Comparison of ENCODE assay signal across 24 cellular contexts in the genomic region with DNA sequence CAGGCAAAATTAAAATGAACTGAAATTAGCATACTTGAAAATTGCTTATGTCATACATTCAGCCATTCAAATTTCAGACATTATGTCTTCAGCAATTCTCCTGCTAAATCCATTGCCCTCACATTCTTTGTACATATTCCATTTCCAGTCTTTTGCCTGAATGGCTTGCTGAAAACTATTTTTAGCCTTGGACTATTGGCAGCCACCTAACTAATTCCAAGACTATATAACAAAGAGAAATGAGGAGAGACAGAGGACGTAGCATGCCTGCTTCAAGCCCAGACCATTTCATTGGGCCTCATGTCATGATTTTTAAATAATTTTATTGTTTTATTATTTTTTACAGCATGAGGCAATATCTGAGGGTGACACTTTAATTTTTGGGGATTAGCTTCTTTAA.
DNase-seq lines count a peak whose midpoint lies in the region; ATAC-seq, FAIRE-seq and TF ChIP-seq lines count a peak whose summit lies in the region.
"Had no signal": no experiment of that assay in that cellular context is flagged by ENCODE, and none has a peak within 500 bp of the region (broad histone marks: within the 10 kb centered on the region; RNA-seq: fewer than 3 reads in every experiment).

No MANE protein-coding gene starts in this region.

- H3K4me3 ChIP-seq in astrocyte (ENCODE audit: insufficient read depth, low read depth, low read length) (no peak overlapping the region), retinal pigment epithelial cell (ENCODE audit: low read length) (no peak overlapping the region), GM23338 (no peak overlapping the region)
- H3K4me3 ChIP-seq: BLaER1 had no signal

- H3K27me3 ChIP-seq in astrocyte (ENCODE audit: insufficient read depth, low read length) (no peaks in the 10 kb centered on the region), GM23338 (ENCODE audit: insufficient read depth) (no peaks in the 10 kb centered on the region)
- H3K27me3 ChIP-seq: BLaER1 had no signal

- H3K79me2 ChIP-seq in astrocyte (ENCODE audit: insufficient read depth, low read length) (no peaks in the 10 kb centered on the region), GM23338 (replicated peaks; ENCODE audit: insufficient read depth) (no peaks in the 10 kb centered on the region)

- H3K4me1 Mint-ChIP-seq in astrocyte (ENCODE audit: low read depth, unreplicated experiment) (peaks cover 4% of the 10 kb centered on the region), GM23338 (peaks cover 12% of the 10 kb centered on the region; the same call in 2 of the 3 replicates)
- H3K4me1 Mint-ChIP-seq in naive thymus-derived CD8-positive, alpha-beta T cell = no peaks in the 10 kb centered on the region
- H3K4me1 Mint-ChIP-seq: B cell; CD4-positive, CD25-positive, alpha-beta regulatory T cell had no signal

- H2AFZ ChIP-seq in astrocyte (ENCODE audit: low read depth, low read length) = no peak overlapping the region
- H2AFZ ChIP-seq in GM23338 = no peak overlapping the region

- no peak overlapping the region for H3K27ac Mint-ChIP-seq in astrocyte (ENCODE audit: unreplicated experiment)
- H3K27ac Mint-ChIP-seq in naive thymus-derived CD8-positive, alpha-beta T cell = no peak overlapping the region
- H3K27ac Mint-ChIP-seq in GM23338 = no peak overlapping the region
- H3K27ac Mint-ChIP-seq: B cell; CD4-positive, CD25-positive, alpha-beta regulatory T cell; CD8-positive, alpha-beta T cell had no signal

- DNase-seq in NCI-H446 treated with DMSO at 0.1 percent for 48 hours (lab: John Stamatoyannopoulos, UW) (peak; percentile 21), NCI-H446 (lab: John Stamatoyannopoulos, UW) (no peak), astrocyte (ENCODE audit: low read depth) (peak; percentile 11), medulla oblongata (ENCODE audit: extremely low spot score) (peak; percentile 37), retinal pigment epithelial cell (ENCODE audit: low read depth) (peak; percentile 58), NCI-H1417 treated with DMSO at 0.1 percent for 48 hours (lab: John Stamatoyannopoulos, UW) (no peak), GM23338 (ENCODE audit: low spot score) (no peak)
- DNase-seq in naive thymus-derived CD8-positive, alpha-beta T cell = no peak
- DNase-seq: Caco-2; CD4-positive, CD25-positive, alpha-beta regulatory T cell; CD8-positive, alpha-beta T cell; DMS 273 treated with DMSO at 0.1 percent for 48 hours; DMS79 treated with DMSO at 0.1 percent for 48 hours; GF-D8; H7; HCEC 1CT had no signal

- H3K9ac ChIP-seq in astrocyte (ENCODE audit: low read length) = no peak overlapping the region
- H3K9ac ChIP-seq: BLaER1 had no signal

- H3K27ac ChIP-seq in astrocyte (ENCODE audit: low read depth, low read length) = no peak overlapping the region
- H3K27ac ChIP-seq in GM23338 (ENCODE audit: low read depth) = no peak overlapping the region
- H3K27ac ChIP-seq: 22Rv1, BLaER1, C4-2B had no signal

- H3K36me3 Mint-ChIP-seq in astrocyte (ENCODE audit: low read depth, unreplicated experiment) = no peaks in the 10 kb centered on the region
- H3K36me3 Mint-ChIP-seq in naive thymus-derived CD8-positive, alpha-beta T cell = no peaks in the 10 kb centered on the region
- no peaks in the 10 kb centered on the region for H3K36me3 Mint-ChIP-seq in GM23338 (ENCODE audit: low read depth)
- H3K36me3 Mint-ChIP-seq: CD4-positive, CD25-positive, alpha-beta regulatory T cell; CD8-positive, alpha-beta T cell had no signal

- TF ChIP-seq CTCF in astrocyte (IDR thresholded peaks at IDR 0.05; ENCODE audit: insufficient read depth, low read depth, low read length) = no peak
- TF ChIP-seq CTCF in retinal pigment epithelial cell (conservative IDR thresholded peaks at IDR 0.05; ENCODE audit: low read depth, low read length) = no peak
- TF ChIP-seq CTCF in GM23338 (conservative IDR thresholded peaks at IDR 0.05; ENCODE audit: low read depth in 2 of 2) = no peak

- H3K4me2 ChIP-seq in astrocyte (ENCODE audit: low read length) (no peak overlapping the region), GM23338 (no peak overlapping the region)
- H3K4me2 ChIP-seq: BLaER1 had no signal

- no peaks in the 10 kb centered on the region for H4K20me1 ChIP-seq in astrocyte (ENCODE audit: insufficient read depth, low read length)
- H4K20me1 ChIP-seq in GM23338 (replicated peaks; ENCODE audit: insufficient read depth) = no peaks in the 10 kb centered on the region
- H4K20me1 ChIP-seq: BLaER1 had no signal

- no peak overlapping the region for H3K4me3 Mint-ChIP-seq in astrocyte (ENCODE audit: unreplicated experiment)
- no peak overlapping the region for H3K4me3 Mint-ChIP-seq in naive thymus-derived CD8-positive, alpha-beta T cell
- no peak overlapping the region for H3K4me3 Mint-ChIP-seq in GM23338
- H3K4me3 Mint-ChIP-seq: B cell; CD4-positive, CD25-positive, alpha-beta regulatory T cell; CD8-positive, alpha-beta T cell had no signal

- H3K27me3 Mint-ChIP-seq in astrocyte (ENCODE audit: low read depth, unreplicated experiment) = no peaks in the 10 kb centered on the region
- H3K27me3 Mint-ChIP-seq in naive thymus-derived CD8-positive, alpha-beta T cell = peaks cover 0 to 2% (median 0%) of the 10 kb centered on the region in 5 donors
- H3K27me3 Mint-ChIP-seq in GM23338 (ENCODE audit: insufficient read depth, low read depth, poor library complexity) = no peaks in the 10 kb centered on the region
- H3K27me3 Mint-ChIP-seq: B cell had no signal

- no peaks in the 10 kb centered on the region for H3K36me3 ChIP-seq in astrocyte (ENCODE audit: insufficient read depth, low read length)
- H3K36me3 ChIP-seq in GM23338 (ENCODE audit: insufficient read depth) = no peaks in the 10 kb centered on the region
- H3K36me3 ChIP-seq: BLaER1 had no signal

- no peaks in the 10 kb centered on the region for H3F3A ChIP-seq in GM23338 (replicated peaks; ENCODE audit: low read depth)

- H3K4me1 ChIP-seq in astrocyte (ENCODE audit: insufficient read depth, low read length) = no peaks in the 10 kb centered on the region
- H3K4me1 ChIP-seq in GM23338 (ENCODE audit: insufficient read depth) = 0 out of 2 replicates have a peak, but pooled peaks cover 8% of the 10 kb centered on the region
- H3K4me1 ChIP-seq: BLaER1, Caco-2 had no signal

- peaks cover 3% of the 10 kb centered on the region for H3K9me3 ChIP-seq in astrocyte (ENCODE audit: insufficient read depth, low read depth, low read length)
- H3K9me3 ChIP-seq: BLaER1, Caco-2 had no signal

- ATAC-seq in naive thymus-derived CD8-positive, alpha-beta T cell = no peak
- no peak for ATAC-seq in GM23338
- ATAC-seq: CD8-positive, alpha-beta T cell had no signal

- H3K9me3 Mint-ChIP-seq in astrocyte (ENCODE audit: unreplicated experiment) = no peaks in the 10 kb centered on the region
- peaks cover 0 to 4% (median 0%) of the 10 kb centered on the region in 9 donors for H3K9me3 Mint-ChIP-seq in naive thymus-derived CD8-positive, alpha-beta T cell
- peaks cover 3% of the 10 kb centered on the region; the same call in 1 of the 3 replicates for H3K9me3 Mint-ChIP-seq in GM23338
- H3K9me3 Mint-ChIP-seq: CD8-positive, alpha-beta T cell had no signal

- POLR2A ChIA-PET in naive thymus-derived CD8-positive, alpha-beta T cell (lab: Charles Lee) = no interaction called here

- no peaks in the 10 kb centered on the region for H3K9me2 ChIP-seq in GM23338 (ENCODE audit: insufficient read depth)

- no peak for FAIRE-seq in astrocyte (lab: Jason Lieb, UNC)
- FAIRE-seq: A204.1, GM12891, GM18507, H1 had no signal

TF ChIP-seq in GM23338, 12 proteins besides CTCF, POLR2A, EP300 and RAD21 (continues in another document):
- TF ChIP-seq POLR2AphosphoS5 (IDR thresholded peaks at IDR 0.05; ENCODE audit: low read depth) (no peak), ETS1 (IDR thresholded peaks at IDR 0.05) (no peak), EZH2 (IDR thresholded peaks at IDR 0.05; ENCODE audit: low read depth, unreplicated experiment) (no peak), EZH2phosphoT487 (IDR thresholded peaks at IDR 0.05; ENCODE audit: unreplicated experiment) (no peak), STAT1 (IDR thresholded peaks at IDR 0.05; ENCODE audit: unreplicated experiment) (no peak), NANOG (IDR thresholded peaks at IDR 0.05; ENCODE audit: borderline replicate concordance) (no peak), CREB1 (CRISPR knock-in tag; IDR thresholded peaks at IDR 0.05; ENCODE audit: low read depth) (no peak), ZNF114 (CRISPR knock-in tag; IDR thresholded peaks at IDR 0.05) (no peak)
- TF ChIP-seq, protein P1, sequence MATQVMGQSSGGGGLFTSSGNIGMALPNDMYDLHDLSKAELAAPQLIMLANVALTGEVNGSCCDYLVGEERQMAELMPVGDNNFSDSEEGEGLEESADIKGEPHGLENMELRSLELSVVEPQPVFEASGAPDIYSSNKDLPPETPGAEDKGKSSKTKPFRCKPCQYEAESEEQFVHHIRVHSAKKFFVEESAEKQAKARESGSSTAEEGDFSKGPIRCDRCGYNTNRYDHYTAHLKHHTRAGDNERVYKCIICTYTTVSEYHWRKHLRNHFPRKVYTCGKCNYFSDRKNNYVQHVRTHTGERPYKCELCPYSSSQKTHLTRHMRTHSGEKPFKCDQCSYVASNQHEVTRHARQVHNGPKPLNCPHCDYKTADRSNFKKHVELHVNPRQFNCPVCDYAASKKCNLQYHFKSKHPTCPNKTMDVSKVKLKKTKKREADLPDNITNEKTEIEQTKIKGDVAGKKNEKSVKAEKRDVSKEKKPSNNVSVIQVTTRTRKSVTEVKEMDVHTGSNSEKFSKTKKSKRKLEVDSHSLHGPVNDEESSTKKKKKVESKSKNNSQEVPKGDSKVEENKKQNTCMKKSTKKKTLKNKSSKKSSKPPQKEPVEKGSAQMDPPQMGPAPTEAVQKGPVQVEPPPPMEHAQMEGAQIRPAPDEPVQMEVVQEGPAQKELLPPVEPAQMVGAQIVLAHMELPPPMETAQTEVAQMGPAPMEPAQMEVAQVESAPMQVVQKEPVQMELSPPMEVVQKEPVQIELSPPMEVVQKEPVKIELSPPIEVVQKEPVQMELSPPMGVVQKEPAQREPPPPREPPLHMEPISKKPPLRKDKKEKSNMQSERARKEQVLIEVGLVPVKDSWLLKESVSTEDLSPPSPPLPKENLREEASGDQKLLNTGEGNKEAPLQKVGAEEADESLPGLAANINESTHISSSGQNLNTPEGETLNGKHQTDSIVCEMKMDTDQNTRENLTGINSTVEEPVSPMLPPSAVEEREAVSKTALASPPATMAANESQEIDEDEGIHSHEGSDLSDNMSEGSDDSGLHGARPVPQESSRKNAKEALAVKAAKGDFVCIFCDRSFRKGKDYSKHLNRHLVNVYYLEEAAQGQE (IDR thresholded peaks at IDR 0.05; ENCODE audit: unreplicated experiment) = no peak

Comparison
In these comparisons a context has a peak if more than half of its experiments do, and no peak if none do; other contexts are left out.
1. DNase-seq: peak in NCI-H446 treated with DMSO at 0.1 percent for 48 hours (single experiment), astrocyte (single experiment), medulla oblongata (single experiment) and retinal pigment epithelial cell (single experiment); none in NCI-H446 (0 of 2), naive thymus-derived CD8-positive, alpha-beta T cell (0 of 10), NCI-H1417 treated with DMSO at 0.1 percent for 48 hours (single experiment) and GM23338 (single experiment).